In genomic region chr15:23578521-23579150, GRCh38 we compare ENCODE assay signal across 18 cellular contexts. TPM values are rescaled to one million over a fixed set of nuclear protein-coding genes. Genes with fewer than 3 reads are reported as not detected.
A peak's percentile ranks its signal among the peaks of the same experiment; 100 is the strongest.
DNase-seq lines count a peak whose midpoint lies in the region; ATAC-seq lines count a peak whose summit lies in the region.
"Had no signal": no experiment of that assay in that cellular context is flagged by ENCODE, and none has a peak within 500 bp of the region (broad histone marks: within the 10 kb centered on the region; RNA-seq: fewer than 3 reads in every experiment).

No MANE protein-coding gene starts in this region.

- no peaks in the 10 kb centered on the region for H3K27me3 Mint-ChIP-seq in activated CD4-positive, alpha-beta T cell treated with anti-CD3 and anti-CD28 coated beads, Interleukin-2, amount 10 ng/mL, durations not matched to agents 24 days and 14 days
- H3K27me3 Mint-ChIP-seq in CD4-positive, alpha-beta memory T cell, result no peaks in the 10 kb centered on the region
- H3K27me3 Mint-ChIP-seq: B cell; CD4-positive, alpha-beta T cell had no signal

- DNase-seq in activated CD4-positive, alpha-beta T cell treated with anti-CD3 and anti-CD28 coated beads, Interleukin-2, amount 10 ng/mL, durations not matched to agents 24 days and 14 days, result peak; percentile 33
- no peak for DNase-seq in activated CD4-positive, alpha-beta T cell treated with anti-CD3 and anti-CD28 coated beads, Interleukin-2, amount 50 U/mL, for 4 hours
- peak; percentile 97 for DNase-seq in SK-MEL-5 (ENCODE audit: low read depth, low spot score)
- peak; percentile 12 for DNase-seq in pons (ENCODE audit: low spot score)
- no peak for DNase-seq in CD4-positive, alpha-beta memory T cell
- DNase-seq: AML-193; Caco-2; Calu3; CD4-positive, alpha-beta T cell; CD8-positive, alpha-beta memory T cell; DMS79 treated with DMSO at 0.1 percent for 48 hours; GF-D8 had no signal

- intact Hi-C loops in activated CD4-positive, alpha-beta T cell treated with anti-CD3 and anti-CD28 coated beads, Interleukin-2, amount 10 ng/mL, durations not matched to agents 24 days and 14 days (cut with micrococcal nuclease), result no loop called here
- intact Hi-C loops in CD4-positive, alpha-beta memory T cell (cut with micrococcal nuclease), result no loop called here

- H3K4me1 Mint-ChIP-seq in activated CD4-positive, alpha-beta T cell treated with anti-CD3 and anti-CD28 coated beads, Interleukin-2, amount 10 ng/mL, durations not matched to agents 24 days and 14 days, result no peaks in the 10 kb centered on the region
- H3K4me1 Mint-ChIP-seq in CD4-positive, alpha-beta memory T cell, result no peaks in the 10 kb centered on the region
- H3K4me1 Mint-ChIP-seq: B cell; CD8-positive, alpha-beta memory T cell had no signal

- H3K4me3 Mint-ChIP-seq in activated CD4-positive, alpha-beta T cell treated with anti-CD3 and anti-CD28 coated beads, Interleukin-2, amount 10 ng/mL, durations not matched to agents 24 days and 14 days, result no peak overlapping the region
- no peak overlapping the region for H3K4me3 Mint-ChIP-seq in CD4-positive, alpha-beta memory T cell
- H3K4me3 Mint-ChIP-seq: B cell; CD4-positive, alpha-beta T cell; CD8-positive, alpha-beta memory T cell had no signal

- H3K4me1 ChIP-seq in CD4-positive, alpha-beta memory T cell (ENCODE audit: insufficient read depth, low read length), result no peaks in the 10 kb centered on the region
- H3K4me1 ChIP-seq: A549 had no signal

- H3K9me3 Mint-ChIP-seq in activated CD4-positive, alpha-beta T cell treated with anti-CD3 and anti-CD28 coated beads, Interleukin-2, amount 10 ng/mL, durations not matched to agents 24 days and 14 days, result no peaks in the 10 kb centered on the region
- H3K9me3 Mint-ChIP-seq in CD4-positive, alpha-beta memory T cell, result no peaks in the 10 kb centered on the region
- H3K9me3 Mint-ChIP-seq: CD4-positive, alpha-beta T cell had no signal

- CTCF ChIA-PET in CD4-positive, alpha-beta memory T cell (lab: Charles Lee; ENCODE audit: partially characterized antibody), result no interaction called here

- no peaks in the 10 kb centered on the region for H3K27me3 ChIP-seq in CD4-positive, alpha-beta memory T cell (ENCODE audit: insufficient read depth, low read length)
- H3K27me3 ChIP-seq: BLaER1 treated with 17β-estradiol and CSF1 and Interleukin-3, amounts not matched to agents 10 nM and 100 nM had no signal

- H3K9me3 ChIP-seq in CD4-positive, alpha-beta memory T cell (ENCODE audit: control insufficient read depth in 1 of 2, low read length in 2 of 2), result no peaks in the 10 kb centered on the region
- H3K9me3 ChIP-seq: A549; BLaER1 treated with 17β-estradiol and CSF1 and Interleukin-3, amounts not matched to agents 10 nM and 100 nM; Caco-2 had no signal

- no peak overlapping the region for H3K27ac ChIP-seq in CD4-positive, alpha-beta memory T cell (ENCODE audit: low read depth, low read length)
- H3K27ac ChIP-seq: 22Rv1; A549; BLaER1 treated with 17β-estradiol and CSF1 and Interleukin-3, amounts not matched to agents 10 nM and 100 nM; C4-2B had no signal

- in situ Hi-C loops in SK-MEL-5 (cut with HindIII; ENCODE audit: low pct_unique_long_range_greater_than_20kb, low sequenced_read_pairs), result no loop called here

- no peaks in the 10 kb centered on the region for H3K36me3 Mint-ChIP-seq in activated CD4-positive, alpha-beta T cell treated with anti-CD3 and anti-CD28 coated beads, Interleukin-2, amount 10 ng/mL, durations not matched to agents 24 days and 14 days (ENCODE audit: low read depth)
- no peaks in the 10 kb centered on the region for H3K36me3 Mint-ChIP-seq in CD4-positive, alpha-beta memory T cell
- H3K36me3 Mint-ChIP-seq: CD8-positive, alpha-beta memory T cell had no signal

- H3K4me3 ChIP-seq in CD4-positive, alpha-beta memory T cell (ENCODE audit: low read length in 2 of 2), result no peak overlapping the region
- H3K4me3 ChIP-seq: A549; BLaER1 treated with 17β-estradiol and CSF1 and Interleukin-3, amounts not matched to agents 10 nM and 100 nM had no signal

- no peak overlapping the region for H3K27ac Mint-ChIP-seq in activated CD4-positive, alpha-beta T cell treated with anti-CD3 and anti-CD28 coated beads, Interleukin-2, amount 10 ng/mL, durations not matched to agents 24 days and 14 days
- H3K27ac Mint-ChIP-seq in CD4-positive, alpha-beta memory T cell, result no peak overlapping the region
- H3K27ac Mint-ChIP-seq: B cell; CD4-positive, alpha-beta T cell; CD8-positive, alpha-beta memory T cell had no signal

- H3K36me3 ChIP-seq in CD4-positive, alpha-beta memory T cell (ENCODE audit: insufficient read depth, low read length), result no peaks in the 10 kb centered on the region
- H3K36me3 ChIP-seq: BLaER1 treated with 17β-estradiol and CSF1 and Interleukin-3, amounts not matched to agents 10 nM and 100 nM had no signal

- no peak for ATAC-seq in HG02840 (IDR thresholded peaks at IDR 0.05; ENCODE audit: low FRiP score, unreplicated experiment)

- POLR2A ChIA-PET in CD4-positive, alpha-beta memory T cell (lab: Charles Lee; ENCODE audit: partially characterized antibody), result no interaction called here

RNA-seq across cellular contexts. Expression of gene MKRN3, which starts 13.2 kb away (rescaled TPM):
- total RNA-seq in activated CD4-positive, alpha-beta T cell treated with anti-CD3 and anti-CD28 coated beads, Interleukin-2, amount 10 ng/mL, durations not matched to agents 24 days and 14 days, result 1.5 and 2.1 TPM in 2 replicates
- not detected in 2 replicates for total RNA-seq in SK-MEL-5 (2014; rRNA removed; shearing (Covaris generic))
- polyA plus RNA-seq in SK-MEL-5 (2015; cell fraction: cytosol; rRNA removed), result not detected in 2 replicates
- 0.23 TPM in 1 of 2 replicates, not detected in the other for polyA plus RNA-seq in SK-MEL-5 (2015; cell fraction: nucleus; rRNA removed)
- total RNA-seq in CD4-positive, alpha-beta memory T cell, result 10 to 100 TPM in 1 of 2 experiments, 1 to 10 TPM in 1; 9.9 to 10.9 TPM
- 1 to 10 TPM in 1 of 2 donors, under 1 TPM in 1; 0.64 to 2.6 TPM for polyA plus RNA-seq in CD4-positive, alpha-beta memory T cell
- total RNA-seq: Calu3 had no signal

Comparison
In these comparisons a context has a peak if more than half of its experiments do, and no peak if none do; other contexts are left out.
1. DNase-seq: peak in activated CD4-positive, alpha-beta T cell treated with anti-CD3 and anti-CD28 coated beads, Interleukin-2, amount 10 ng/mL, durations not matched to agents 24 days and 14 days (single experiment), SK-MEL-5 (single experiment) and pons (single experiment); none in activated CD4-positive, alpha-beta T cell treated with anti-CD3 and anti-CD28 coated beads, Interleukin-2, amount 50 U/mL, for 4 hours (0 of 2) and CD4-positive, alpha-beta memory T cell (0 of 5).